Comparison of ENCODE assay signal across 10 cellular contexts in genomic region chr13:97978661-97979450, GRCh38. TPM values are rescaled to one million over a fixed set of nuclear protein-coding genes. Genes with fewer than 3 reads are reported as not detected.
DNase-seq lines count a peak whose midpoint lies in the region; ATAC-seq and TF ChIP-seq lines count a peak whose summit lies in the region.
"Had no signal": no experiment of that assay in that cellular context is flagged by ENCODE, and none has a peak within 500 bp of the region (broad histone marks: within the 10 kb centered on the region; RNA-seq: fewer than 3 reads in every experiment).

No MANE protein-coding gene starts in this region.

- H3K4me1 ChIP-seq in MM.1S (ENCODE audit: low read length) = peaks cover 9% of the 10 kb centered on the region; the same call in 1 of the 2 replicates

- no peaks in the 10 kb centered on the region for H3K9me3 ChIP-seq in MM.1S (replicated peaks; ENCODE audit: insufficient read depth, low read length)

- H3K9me2 ChIP-seq in MM.1S (replicated peaks; ENCODE audit: insufficient read depth, low read length) = no peaks in the 10 kb centered on the region

- H3K36me3 ChIP-seq in MM.1S (replicated peaks; ENCODE audit: insufficient read depth, low read length) = peaks cover 5% of the 10 kb centered on the region; the same call in 1 of the 2 replicates

- peaks cover 14% of the 10 kb centered on the region; the same call in 1 of the 2 replicates for H4K20me1 ChIP-seq in MM.1S (ENCODE audit: insufficient read depth, low read length)

- H3K27me3 Mint-ChIP-seq in T-helper 2 cell treated with Interferon-gamma antibody and Interleukin-4, amounts not matched to agents 5 μg/mL and 100 μg/mL, for 36 hours (ENCODE audit: low read depth) = peaks cover 2% of the 10 kb centered on the region
- H3K27me3 Mint-ChIP-seq in osteocyte (ENCODE audit: unreplicated experiment) = no peaks in the 10 kb centered on the region
- H3K27me3 Mint-ChIP-seq: T-cell had no signal

- peak overlapping the region; percentile 85 for H3K4me2 ChIP-seq in MM.1S (ENCODE audit: low read depth, low read length)

- TF ChIP-seq CTCF in MM.1S (IDR thresholded peaks at IDR 0.05; ENCODE audit: low read length) = no peak
- no peak for TF ChIP-seq CTCF in dorsolateral prefrontal cortex (IDR thresholded peaks at IDR 0.05 in 54 of 56, conservative IDR thresholded peaks at IDR 0.05 in 2 of 56; ENCODE audit: low read depth in 1 of 56, partially characterized antibody in 56 of 56)
- TF ChIP-seq CTCF in osteocyte (IDR thresholded peaks at IDR 0.05) = no peak

- peaks cover 30% of the 10 kb centered on the region for H3K4me1 Mint-ChIP-seq in T-helper 2 cell treated with Interferon-gamma antibody and Interleukin-4, amounts not matched to agents 5 μg/mL and 100 μg/mL, for 36 hours (ENCODE audit: low read depth)
- H3K4me1 Mint-ChIP-seq in osteocyte (ENCODE audit: unreplicated experiment) = peaks cover 52% of the 10 kb centered on the region

- no peak overlapping the region for H3K27ac Mint-ChIP-seq in T-helper 2 cell treated with Interferon-gamma antibody and Interleukin-4, amounts not matched to agents 5 μg/mL and 100 μg/mL, for 36 hours
- peak overlapping the region; percentile 94 for H3K27ac Mint-ChIP-seq in osteocyte (ENCODE audit: unreplicated experiment)
- H3K27ac Mint-ChIP-seq: T-cell had no signal

- H3K9me3 Mint-ChIP-seq in T-helper 2 cell treated with Interferon-gamma antibody and Interleukin-4, amounts not matched to agents 5 μg/mL and 100 μg/mL, for 36 hours = no peaks in the 10 kb centered on the region
- no peaks in the 10 kb centered on the region for H3K9me3 Mint-ChIP-seq in osteocyte (ENCODE audit: unreplicated experiment)
- H3K9me3 Mint-ChIP-seq: T-cell had no signal

- no peak for ATAC-seq in HG02870 (IDR thresholded peaks at IDR 0.05; ENCODE audit: unreplicated experiment)
- no peak for ATAC-seq in HG03439 (IDR thresholded peaks at IDR 0.05; ENCODE audit: unreplicated experiment)
- ATAC-seq: T-cell had no signal

- no peak overlapping the region for H3K27ac ChIP-seq in MM.1S (ENCODE audit: low read length)
- peak overlapping the region in 1 of 59 donors; percentile 9 for H3K27ac ChIP-seq in dorsolateral prefrontal cortex

- H3K9ac ChIP-seq in MM.1S (ENCODE audit: low read length) = no peak overlapping the region

- peaks cover 9% of the 10 kb centered on the region for H3F3A ChIP-seq in MM.1S (ENCODE audit: insufficient read depth, low read length)

- peaks cover 70% of the 10 kb centered on the region for H3K79me2 ChIP-seq in MM.1S (ENCODE audit: low read length)

- H3K4me3 ChIP-seq in MM.1S (ENCODE audit: low read length) (peak overlapping the region; percentile 91; the same call in 1 of the 2 replicates), dorsolateral prefrontal cortex (peak overlapping the region in 32 of 59 donors; percentile 2 to 97 (median 87))

- no peak overlapping the region for H2AFZ ChIP-seq in MM.1S (ENCODE audit: low read length)

- intact Hi-C loops in dorsolateral prefrontal cortex (cut with DNase I) = loop anchor here (5.0 to 10.0 kb wide), 3 partner anchors 43 to 604 kb away; partner anchors contain the start of gene RAP2A (in 1 of the 2)

- H3K27me3 ChIP-seq in MM.1S (replicated peaks; ENCODE audit: insufficient read depth, low read length) (no peaks in the 10 kb centered on the region), dorsolateral prefrontal cortex (no peaks in the 10 kb centered on the region)

- H3K4me3 Mint-ChIP-seq in T-helper 2 cell treated with Interferon-gamma antibody and Interleukin-4, amounts not matched to agents 5 μg/mL and 100 μg/mL, for 36 hours = peak overlapping the region; percentile 97
- peak overlapping the region; percentile 93 for H3K4me3 Mint-ChIP-seq in osteocyte (ENCODE audit: unreplicated experiment)

- DNase-seq in T-helper 2 cell treated with Interferon-gamma antibody and Interleukin-4, amounts not matched to agents 5 μg/mL and 100 μg/mL, for 36 hours (ENCODE audit: low spot score) = no peak
- DNase-seq in T-helper 2 cell (no peak), MM.1S (no peak), dorsolateral prefrontal cortex (no peak), osteocyte (ENCODE audit: extremely low spot score, unreplicated experiment) (no peak), NCI-H2227 (lab: John Stamatoyannopoulos, UW; ENCODE audit: unreplicated experiment) (no peak)
- DNase-seq: central memory CD4-positive, alpha-beta T cell; T-cell had no signal

- H3K36me3 Mint-ChIP-seq in T-helper 2 cell treated with Interferon-gamma antibody and Interleukin-4, amounts not matched to agents 5 μg/mL and 100 μg/mL, for 36 hours (ENCODE audit: low read depth) = peaks cover 15% of the 10 kb centered on the region
- H3K36me3 Mint-ChIP-seq in osteocyte (ENCODE audit: unreplicated experiment) = peaks cover 3% of the 10 kb centered on the region

RNA-seq across cellular contexts. Expression of gene IPO5, which starts 25.4 kb away (rescaled TPM):
- total RNA-seq in dorsolateral prefrontal cortex (100 to 1,000 TPM; 104 to 200 (median 141) TPM), osteocyte (143 and 145 TPM in 2 replicates)
